ENCODE assay signal across 11 cellular contexts in the genomic region with DNA sequence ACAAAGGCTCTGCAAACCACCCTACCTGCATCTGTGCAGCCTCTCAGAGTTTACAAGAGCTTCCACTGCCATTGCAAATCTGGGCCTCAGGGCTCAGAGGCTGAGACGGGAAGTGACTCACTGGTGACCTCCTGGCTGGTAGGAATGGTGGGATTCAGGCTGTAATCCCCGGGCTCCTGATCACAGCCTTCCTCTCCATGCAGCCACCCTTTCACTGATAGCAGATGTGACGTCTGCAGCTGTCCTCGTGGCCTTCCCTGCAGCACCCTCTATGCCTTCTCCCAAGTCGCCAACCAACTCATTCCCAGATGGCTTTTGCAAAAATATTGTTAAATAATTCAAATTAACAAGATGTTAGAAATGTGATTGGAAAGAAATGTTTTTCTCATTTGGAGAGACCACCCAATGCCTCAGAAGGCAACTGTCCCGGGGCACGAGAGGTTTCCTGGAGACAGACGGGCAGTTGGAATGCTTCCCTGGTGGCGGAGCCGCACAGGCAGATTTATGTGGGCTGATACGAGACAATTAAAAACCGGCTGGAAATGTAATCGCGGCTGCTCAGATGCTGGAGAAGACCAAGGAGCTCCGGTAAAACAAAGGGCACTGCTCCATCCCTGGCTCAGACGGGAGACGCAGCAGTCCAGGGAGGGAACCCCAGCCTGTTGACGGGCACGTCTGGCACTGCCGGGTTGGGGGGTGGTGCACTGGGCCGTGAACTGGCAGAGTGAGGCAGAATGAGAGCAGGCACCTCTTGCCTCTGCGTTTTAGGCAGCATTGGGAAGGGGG. TPM values are rescaled to one million over a fixed set of nuclear protein-coding genes. Genes with fewer than 3 reads are reported as not detected.
A peak's percentile ranks its signal among the peaks of the same experiment; 100 is the strongest.
DNase-seq lines count a peak whose midpoint lies in the region; ATAC-seq and TF ChIP-seq lines count a peak whose summit lies in the region.
"Had no signal": no experiment of that assay in that cellular context is flagged by ENCODE, and none has a peak within 500 bp of the region (broad histone marks: within the 10 kb centered on the region; RNA-seq: fewer than 3 reads in every experiment).

No MANE protein-coding gene starts in this region.

- peaks cover 4% of the 10 kb centered on the region for H3K27me3 Mint-ChIP-seq in neural crest cell (ENCODE audit: low read depth)

- intact Hi-C loops in colonic mucosa (cut with DNase I) = no loop called here

- H3K4me3 ChIP-seq in RWPE2 (ENCODE audit: severe bottlenecking) = no peak overlapping the region
- H3K4me3 ChIP-seq in colonic mucosa = no peak overlapping the region
- H3K4me3 ChIP-seq: pancreas had no signal

- H3K27ac ChIP-seq in RWPE2 (ENCODE audit: poor library complexity, severe bottlenecking) (peak overlapping the region; percentile 96), colonic mucosa (no peak overlapping the region)
- H3K27ac ChIP-seq: pancreas had no signal

- TF ChIP-seq CTCF in RWPE2 (IDR thresholded peaks at IDR 0.05; ENCODE audit: poor library complexity, severe bottlenecking) (no peak), neural crest cell (conservative IDR thresholded peaks at IDR 0.05) (no peak), colonic mucosa (IDR thresholded peaks at IDR 0.05) (no peak)

- no peaks in the 10 kb centered on the region for H3K36me3 Mint-ChIP-seq in neural crest cell (ENCODE audit: low read depth)
- H3K36me3 Mint-ChIP-seq: WTC11 had no signal

- H3K4me1 Mint-ChIP-seq in neural crest cell = peaks cover 39% of the 10 kb centered on the region

- H3K27me3 ChIP-seq in RWPE2 (ENCODE audit: insufficient read depth, poor library complexity, severe bottlenecking) (no peaks in the 10 kb centered on the region), colonic mucosa (no peaks in the 10 kb centered on the region)
- H3K27me3 ChIP-seq: pancreas had no signal

- peaks cover 46% of the 10 kb centered on the region for H3K4me1 ChIP-seq in RWPE2 (ENCODE audit: insufficient read depth, poor library complexity, severe bottlenecking)
- H3K4me1 ChIP-seq in colonic mucosa = no peaks in the 10 kb centered on the region
- H3K4me1 ChIP-seq: pancreas had no signal

- H3K9me3 Mint-ChIP-seq in neural crest cell = no peaks in the 10 kb centered on the region
- H3K9me3 Mint-ChIP-seq: WTC11 had no signal

- no peaks in the 10 kb centered on the region for H3K9me3 ChIP-seq in RWPE2 (ENCODE audit: severe bottlenecking)
- H3K9me3 ChIP-seq in colonic mucosa = no peaks in the 10 kb centered on the region
- H3K9me3 ChIP-seq: pancreas had no signal

- peak; percentile 90 for ATAC-seq in RWPE2 (ENCODE audit: low read depth)
- no peak for ATAC-seq in HG02885 (IDR thresholded peaks at IDR 0.05; ENCODE audit: poor library complexity, unreplicated experiment)
- ATAC-seq: WTC11 had no signal

- no peak overlapping the region for H3K9ac ChIP-seq in colonic mucosa (ENCODE audit: low read depth in 2 of 2, low read length in 2 of 2)

- peaks cover 38% of the 10 kb centered on the region for H3K36me3 ChIP-seq in RWPE2 (ENCODE audit: low read depth)
- H3K36me3 ChIP-seq in colonic mucosa = no peaks in the 10 kb centered on the region
- H3K36me3 ChIP-seq: pancreas had no signal

- DNase-seq in EH (ENCODE audit: low read depth) = peak; percentile 95
- no peak for DNase-seq in RWPE2 (ENCODE audit: low spot score)
- peak; percentile 54 for DNase-seq in fibroblast of peridontal ligament (ENCODE audit: extremely low read depth)
- DNase-seq in neural crest cell (ENCODE audit: low read depth, low spot score) = no peak
- no peak for DNase-seq in SKM-1 (lab: John Stamatoyannopoulos, UW; ENCODE audit: unreplicated experiment)
- no peak for DNase-seq in colonic mucosa
- DNase-seq in activated effector memory CD4-positive, alpha-beta T cell treated with anti-CD3 and anti-CD28 coated beads, Interleukin-2, amount 50 U/mL, for 16 hours = no peak
- DNase-seq: NCI-H1092 had no signal

- H3K27ac Mint-ChIP-seq in neural crest cell (ENCODE audit: unreplicated experiment) = peak overlapping the region; percentile 64
- H3K27ac Mint-ChIP-seq: WTC11 had no signal

- H3K4me3 Mint-ChIP-seq in neural crest cell = peak overlapping the region; percentile 39
- H3K4me3 Mint-ChIP-seq: WTC11 had no signal

RNA-seq across cellular contexts. Expression of a gene that starts 34.4 kb away (rescaled TPM):
- total RNA-seq in neural crest cell (32.5 and 33.0 TPM in 2 replicates), colonic mucosa (10 to 100 TPM; 19.4 to 22.7 TPM)

Comparison
In these comparisons a context has a peak if more than half of its experiments do, and no peak if none do; other contexts are left out.
1. DNase-seq: peak in EH (single experiment) and fibroblast of peridontal ligament (single experiment); none in RWPE2 (single experiment), neural crest cell (single experiment), SKM-1 (single experiment), colonic mucosa (single experiment) and activated effector memory CD4-positive, alpha-beta T cell treated with anti-CD3 and anti-CD28 coated beads, Interleukin-2, amount 50 U/mL, for 16 hours (single experiment).